ENCODE assay signal across 26 cellular contexts in the genomic region with DNA sequence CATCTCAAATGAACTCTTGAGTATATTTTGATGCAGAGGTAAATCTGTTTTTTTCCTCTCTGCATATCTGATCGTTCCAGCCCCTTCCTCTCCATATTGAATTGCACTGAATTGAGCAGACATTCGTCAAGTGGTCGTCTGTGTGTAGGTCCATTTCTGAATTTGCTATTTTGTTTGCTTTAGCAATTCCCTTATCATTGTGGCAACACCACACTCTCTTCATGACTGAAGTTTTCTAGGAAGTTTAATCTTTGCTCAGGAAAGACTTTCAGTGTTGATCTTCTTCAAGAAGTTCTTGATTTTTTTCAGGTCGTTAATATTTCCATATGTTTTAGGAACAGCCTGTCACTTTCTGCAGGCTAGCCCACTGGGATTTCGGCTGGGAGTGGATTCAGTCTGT.
"Had no signal": no experiment of that assay in that cellular context is flagged by ENCODE, and none has a peak within 500 bp of the region (broad histone marks: within the 10 kb centered on the region; RNA-seq: fewer than 3 reads in every experiment).

No MANE protein-coding gene starts in this region.

- H3K9ac ChIP-seq: neural progenitor cell, parathyroid adenoma had no signal

- H3K79me2 ChIP-seq: parathyroid adenoma had no signal

- H3K4me2 ChIP-seq: neural progenitor cell, smooth muscle cell had no signal

- H2AFZ ChIP-seq: neural progenitor cell, parathyroid adenoma had no signal

- H3K36me3 ChIP-seq: neural progenitor cell, ovary, spleen, suprapubic skin, tibial artery, upper lobe of right lung, uterus had no signal

- H3K27ac ChIP-seq: neural progenitor cell, ovary, parathyroid adenoma, psoas muscle, skin epidermis, spleen, suprapubic skin, testis, tibial artery, transverse colon, upper lobe of right lung, uterus had no signal

- ATAC-seq: naive thymus-derived CD4-positive, alpha-beta T cell; psoas muscle; right cardiac atrium; sciatic nerve; stimulated activated memory B cell treated with anti-CD40 and anti-IgM and Interleukin-4, amounts not matched to agents 10 μg/mL and 1 μg/mL and 100 μg/mL, for 72 hours; stimulated activated naive CD8-positive, alpha-beta T cell treated with anti-CD3 and anti-CD28 coated beads, Interleukin-15, amount 100 ng/mL, for 72 hours; stimulated activated naive CD8-positive, alpha-beta T cell treated with anti-CD3 and anti-CD28 coated beads, Interleukin-15, Interleukin-2, amounts not matched to agents 100 U/mL and 50 U/mL, for 24 hours had no signal

- H3K4me1 ChIP-seq: neural progenitor cell, parathyroid adenoma, psoas muscle, testis, tibial artery, upper lobe of right lung, uterus had no signal

- H3K27me3 ChIP-seq: neural progenitor cell, ovary, suprapubic skin, testis, transverse colon had no signal

- H3K4me3 ChIP-seq: neural progenitor cell, ovary, psoas muscle, skin epidermis, smooth muscle cell, spleen, suprapubic skin, testis, tibial artery, transverse colon, upper lobe of right lung, uterus had no signal

- H3K9me3 ChIP-seq: ovary, psoas muscle, spleen, suprapubic skin, testis, tibial artery, transverse colon, upper lobe of right lung, uterus had no signal

- DNase-seq: naive thymus-derived CD4-positive, alpha-beta T cell; occipital lobe; ovary; psoas muscle; right cardiac atrium; spleen; stimulated activated CD4-positive, alpha-beta T cell treated with anti-CD3 and anti-CD28 coated beads, Interleukin-12 subunit alpha, Interleukin-12 subunit beta, amount 100 ng/mL, for 4 hours; stimulated activated CD4-positive, alpha-beta T cell treated with anti-CD3 and anti-CD28 coated beads, Interleukin-1b, Interleukin-23, amount 100 ng/mL, for 48 hours; stimulated activated CD4-positive, alpha-beta T cell treated with anti-CD3 and anti-CD28 coated beads, Interleukin-4, amount 100 ng/mL, for 1 hour; stimulated activated CD4-positive, alpha-beta T cell treated with anti-CD3 and anti-CD28 coated beads, Interleukin-4, amount 100 ng/mL, for 4 hours; stimulated activated naive CD4-positive, alpha-beta T cell; stimulated activated naive CD8-positive, alpha-beta T cell treated with anti-CD3 and anti-CD28 coated beads, Interleukin-15, amount 100 ng/mL, for 72 hours; stimulated activated naive CD8-positive, alpha-beta T cell treated with anti-CD3 and anti-CD28 coated beads, Interleukin-15, Interleukin-2, amounts not matched to agents 100 U/mL and 50 U/mL, for 24 hours; substantia nigra; testis; transverse colon; uterus had no signal
